In genomic region chr12:104219908-104220404, GRCh38 we compare ENCODE assay signal across 8 cellular contexts. TPM values are rescaled to one million over a fixed set of nuclear protein-coding genes. Genes with fewer than 3 reads are reported as not detected.
DNase-seq lines count a peak whose midpoint lies in the region; ATAC-seq and TF ChIP-seq lines count a peak whose summit lies in the region.

No MANE protein-coding gene starts in this region.

- H3K9me3 ChIP-seq in tibial nerve: no peaks in the 10 kb centered on the region

- POLR2A ChIA-PET in activated CD4-positive, alpha-beta T cell treated with anti-CD3 and anti-CD28 coated beads for 36 hours (lab: Charles Lee): interaction anchor here (1.2 kb wide), 1 partner anchor 67 kb away, joined by 9 read pairs; no protein-coding TSS in a partner anchor

- peak overlapping the region in 3 of 4 donors; percentile 74 to 86 (median 77) for H3K27ac ChIP-seq in tibial nerve

- peak; percentile 92 for DNase-seq in Caki2 (ENCODE audit: low read depth)
- DNase-seq in NCI-H2029 (lab: John Stamatoyannopoulos, UW): peak; percentile 47
- DNase-seq in activated CD4-positive, alpha-beta T cell treated with anti-CD3 and anti-CD28 coated beads for 36 hours: peak; percentile 81
- no peak for DNase-seq in tibial nerve (ENCODE audit: low spot score in 2 of 2)
- DNase-seq in retina: no peak

- TF ChIP-seq CTCF in nephron (IDR thresholded peaks at IDR 0.05; ENCODE audit: unreplicated experiment in 3 of 3) (no peak), tibial nerve (IDR thresholded peaks at IDR 0.05) (no peak)

- in situ Hi-C loops in Caki2 (cut with HindIII; ENCODE audit: low pct_unique_long_range_greater_than_20kb, low sequenced_read_pairs): no loop called here

- no peak for TF ChIP-seq POLR2A in tibial nerve (IDR thresholded peaks at IDR 0.05)

- H3K36me3 Mint-ChIP-seq in activated CD4-positive, alpha-beta T cell treated with anti-CD3 and anti-CD28 coated beads for 36 hours (ENCODE audit: low read depth): no peaks in the 10 kb centered on the region
- H3K36me3 Mint-ChIP-seq in dendritic cell treated with granulocyte-macrophage colony-stimulating factor and Interleukin-4, amounts not matched to agents 40 ng/mL and 50 ng/mL, for 4 days (ENCODE audit: low read depth): no peaks in the 10 kb centered on the region
- H3K36me3 Mint-ChIP-seq in nephron (ENCODE audit: low read depth): no peaks in the 10 kb centered on the region

- intact Hi-C loops in activated CD4-positive, alpha-beta T cell treated with anti-CD3 and anti-CD28 coated beads for 36 hours (cut with DNase I, micrococcal nuclease): loop anchor here (1.0 to 5.0 kb wide), 6 partner anchors 66 to 887 kb away; partner anchors contain the start of genes NFYB (in 2 of the 2), WASHC4 (in 2 of the 2) and EID3 (in 1 of the 2)
- intact Hi-C loops in dendritic cell treated with granulocyte-macrophage colony-stimulating factor and Interleukin-4, amounts not matched to agents 40 ng/mL and 50 ng/mL, for 4 days (cut with micrococcal nuclease): loop anchor here (5.0 kb wide), 3 partner anchors 37 to 137 kb away; partner anchors contain the start of gene EID3

- WGBS in tibial nerve, 2 donors: 59% methylated on average over 4 of the region's 4 CpGs

- H3K4me1 ChIP-seq in tibial nerve: peaks cover 0 to 23% (median 8%) of the 10 kb centered on the region in 4 donors

- no peaks in the 10 kb centered on the region for H3K36me3 ChIP-seq in tibial nerve

- peak; percentile 78 for ATAC-seq in activated CD4-positive, alpha-beta T cell treated with anti-CD3 and anti-CD28 coated beads for 36 hours
- ATAC-seq in HG03354 (IDR thresholded peaks at IDR 0.05; ENCODE audit: poor library complexity, severe bottlenecking, unreplicated experiment): no peak

- H3K4me1 Mint-ChIP-seq in activated CD4-positive, alpha-beta T cell treated with anti-CD3 and anti-CD28 coated beads for 36 hours: peaks cover 61% of the 10 kb centered on the region
- H3K4me1 Mint-ChIP-seq in dendritic cell treated with granulocyte-macrophage colony-stimulating factor and Interleukin-4, amounts not matched to agents 40 ng/mL and 50 ng/mL, for 4 days (ENCODE audit: low read depth): peaks cover 22% of the 10 kb centered on the region
- peaks cover 16% of the 10 kb centered on the region for H3K4me1 Mint-ChIP-seq in nephron

- no peak overlapping the region for H3K4me3 ChIP-seq in tibial nerve

- no peaks in the 10 kb centered on the region for H3K9me3 Mint-ChIP-seq in activated CD4-positive, alpha-beta T cell treated with anti-CD3 and anti-CD28 coated beads for 36 hours (ENCODE audit: low read depth)
- no peaks in the 10 kb centered on the region for H3K9me3 Mint-ChIP-seq in dendritic cell treated with granulocyte-macrophage colony-stimulating factor and Interleukin-4, amounts not matched to agents 40 ng/mL and 50 ng/mL, for 4 days
- H3K9me3 Mint-ChIP-seq in nephron: no peaks in the 10 kb centered on the region

- TF ChIP-seq EP300 in tibial nerve (IDR thresholded peaks at IDR 0.05): no peak

- H3K27me3 Mint-ChIP-seq in activated CD4-positive, alpha-beta T cell treated with anti-CD3 and anti-CD28 coated beads for 36 hours: peaks cover 7% of the 10 kb centered on the region
- peaks cover 19% of the 10 kb centered on the region for H3K27me3 Mint-ChIP-seq in dendritic cell treated with granulocyte-macrophage colony-stimulating factor and Interleukin-4, amounts not matched to agents 40 ng/mL and 50 ng/mL, for 4 days
- peaks cover 20% of the 10 kb centered on the region for H3K27me3 Mint-ChIP-seq in nephron (ENCODE audit: low read depth)

- CTCF ChIA-PET in activated CD4-positive, alpha-beta T cell treated with anti-CD3 and anti-CD28 coated beads for 36 hours (lab: Charles Lee): interaction anchor here (0.6 to 1.6 kb wide), 10 partner anchors 13 to 867 kb away, joined by 3 to 7 read pairs (median 3); no protein-coding TSS in a partner anchor

- peak overlapping the region; percentile 9 for H3K4me3 Mint-ChIP-seq in activated CD4-positive, alpha-beta T cell treated with anti-CD3 and anti-CD28 coated beads for 36 hours
- H3K4me3 Mint-ChIP-seq in dendritic cell treated with granulocyte-macrophage colony-stimulating factor and Interleukin-4, amounts not matched to agents 40 ng/mL and 50 ng/mL, for 4 days: no peak overlapping the region
- no peak overlapping the region for H3K4me3 Mint-ChIP-seq in nephron

- no peaks in the 10 kb centered on the region for H3K27me3 ChIP-seq in tibial nerve

- H3K27ac Mint-ChIP-seq in activated CD4-positive, alpha-beta T cell treated with anti-CD3 and anti-CD28 coated beads for 36 hours: peak overlapping the region; percentile 87
- H3K27ac Mint-ChIP-seq in dendritic cell treated with granulocyte-macrophage colony-stimulating factor and Interleukin-4, amounts not matched to agents 40 ng/mL and 50 ng/mL, for 4 days: peak overlapping the region; percentile 27
- peak overlapping the region; percentile 49 to 56 (median 52) for H3K27ac Mint-ChIP-seq in nephron

RNA-seq across cellular contexts. Expression of gene TXNRD1, which starts 4.4 kb away (rescaled TPM):
- 1,577 and 1,656 TPM in 2 replicates for total RNA-seq in Caki2 (2014; rRNA removed; shearing (Covaris generic); ENCODE audit: low replicate concordance)
- total RNA-seq in activated CD4-positive, alpha-beta T cell treated with anti-CD3 and anti-CD28 coated beads for 36 hours: 10 to 100 TPM; 66.7 to 88.0 TPM
- total RNA-seq in tibial nerve: 100 to 1,000 TPM; 111 to 140 (median 128) TPM

Comparison
In these comparisons a context has a peak if more than half of its experiments do, and no peak if none do; other contexts are left out.
1. DNase-seq: peak in Caki2 (single experiment), NCI-H2029 (single experiment) and activated CD4-positive, alpha-beta T cell treated with anti-CD3 and anti-CD28 coated beads for 36 hours (single experiment); none in tibial nerve (0 of 2) and retina (single experiment).
2. H3K27ac Mint-ChIP-seq: peak in every context shown above with its lines; median percentile 87 in activated CD4-positive, alpha-beta T cell treated with anti-CD3 and anti-CD28 coated beads for 36 hours; 52 in nephron; 27 in dendritic cell treated with granulocyte-macrophage colony-stimulating factor and Interleukin-4, amounts not matched to agents 40 ng/mL and 50 ng/mL, for 4 days.
3. RNA of gene TXNRD1, which starts 4.4 kb away (total RNA-seq): 1,577 to 1,656 TPM in Caki2; 111 to 140 TPM in tibial nerve and 66.7 to 88.0 TPM in activated CD4-positive, alpha-beta T cell treated with anti-CD3 and anti-CD28 coated beads for 36 hours; every median in the first group is over 10 times any median in the second.